In genomic region chr21:24895885-24896734, GRCh38 we compare ENCODE assay signal across 8 cellular contexts.
DNase-seq lines count a peak whose midpoint lies in the region; ATAC-seq and TF ChIP-seq lines count a peak whose summit lies in the region.

No MANE protein-coding gene starts in this region.

- TF ChIP-seq CTCF in MM.1S (IDR thresholded peaks at IDR 0.05; ENCODE audit: low read length), result peak; percentile 62
- peak; percentile 27 to 80 (median 72) for TF ChIP-seq CTCF in adrenal gland (IDR thresholded peaks at IDR 0.05)
- no peak for TF ChIP-seq CTCF in coronary artery (IDR thresholded peaks at IDR 0.05)

- H3K27me3 ChIP-seq in MM.1S (replicated peaks; ENCODE audit: insufficient read depth, low read length), result no peaks in the 10 kb centered on the region
- H3K27me3 ChIP-seq in adrenal gland, result no peaks in the 10 kb centered on the region

- H3K27ac ChIP-seq in MM.1S (ENCODE audit: low read length), result no peak overlapping the region
- no peak overlapping the region for H3K27ac ChIP-seq in adrenal gland
- H3K27ac ChIP-seq in coronary artery, result no peak overlapping the region

- no peak overlapping the region for H2AFZ ChIP-seq in MM.1S (ENCODE audit: low read length)

- H3K36me3 ChIP-seq in MM.1S (replicated peaks; ENCODE audit: insufficient read depth, low read length) (no peaks in the 10 kb centered on the region), adrenal gland (replicated peaks in 1 of 2) (no peaks in the 10 kb centered on the region)

- TF ChIP-seq POLR2A in GM18505 (IDR thresholded peaks at IDR 0.05; ENCODE audit: borderline replicate concordance, extremely low read depth, insufficient read depth, insufficient read length) (no peak), adrenal gland (IDR thresholded peaks at IDR 0.05) (no peak)

- DNase-seq in H4 (ENCODE audit: low spot score) (peak; percentile 66), MM.1S (peak; percentile 52), adrenal gland (peak; percentile 15 to 61 (median 34)), pons (ENCODE audit: low spot score) (peak; percentile 34), coronary artery (ENCODE audit: low spot score) (no peak), NCI-H1417 treated with DMSO at 0.1 percent for 48 hours (lab: John Stamatoyannopoulos, UW) (no peak)
- no peak for DNase-seq in activated effector memory CD4-positive, alpha-beta T cell treated with Interleukin-2 at 50 U/mL for 16 hours

- H3K4me2 ChIP-seq in MM.1S (ENCODE audit: low read depth, low read length), result no peak overlapping the region

- intact Hi-C loops in adrenal gland (cut with DNase I), result loop anchor here in 1 of 2 donors (5.0 to 10.0 kb wide), 2 partner anchors 146 to 489 kb away; no protein-coding TSS in a partner anchor

- H3K4me1 ChIP-seq in MM.1S (ENCODE audit: low read length), result no peaks in the 10 kb centered on the region
- H3K4me1 ChIP-seq in adrenal gland (replicated peaks in 1 of 2), result no peaks in the 10 kb centered on the region

- H3K9me3 ChIP-seq in MM.1S (replicated peaks; ENCODE audit: insufficient read depth, low read length) (no peaks in the 10 kb centered on the region), adrenal gland (replicated peaks in 1 of 3) (no peaks in the 10 kb centered on the region)

- H3K9me2 ChIP-seq in MM.1S (replicated peaks; ENCODE audit: insufficient read depth, low read length), result no peaks in the 10 kb centered on the region

- WGBS in adrenal gland, 4 donors, result 69 to 83% (median 75%) methylated on average over 3 of the region's 3 CpGs

- H3F3A ChIP-seq in MM.1S (ENCODE audit: insufficient read depth, low read length), result no peaks in the 10 kb centered on the region

- no peaks in the 10 kb centered on the region for H3K79me2 ChIP-seq in MM.1S (ENCODE audit: low read length)

- no peaks in the 10 kb centered on the region for H4K20me1 ChIP-seq in MM.1S (ENCODE audit: insufficient read depth, low read length)

- H3K4me3 ChIP-seq in MM.1S (ENCODE audit: low read length) (no peak overlapping the region), adrenal gland (no peak overlapping the region), coronary artery (no peak overlapping the region)

- ATAC-seq in GM18505 (IDR thresholded peaks at IDR 0.05; ENCODE audit: unreplicated experiment), result peak; percentile 57

- H3K9ac ChIP-seq in MM.1S (ENCODE audit: low read length), result no peak overlapping the region

Comparison
In these comparisons a context has a peak if more than half of its experiments do, and no peak if none do; other contexts are left out.
1. DNase-seq: peak in H4 (single experiment), MM.1S (single experiment), adrenal gland (7 of 7) and pons (single experiment); none in activated effector memory CD4-positive, alpha-beta T cell treated with Interleukin-2 at 50 U/mL for 16 hours (single experiment), coronary artery (single experiment) and NCI-H1417 treated with DMSO at 0.1 percent for 48 hours (single experiment).